Comparison of ENCODE assay signal across 21 cellular contexts in genomic region chr5:4413996-4414395, GRCh38.
DNase-seq lines count a peak whose midpoint lies in the region; ATAC-seq, FAIRE-seq and TF ChIP-seq lines count a peak whose summit lies in the region.
"Had no signal": no experiment of that assay in that cellular context is flagged by ENCODE, and none has a peak within 500 bp of the region (broad histone marks: within the 10 kb centered on the region; RNA-seq: fewer than 3 reads in every experiment).

No MANE protein-coding gene starts in this region.

- H3K27me3 ChIP-seq in GM23248 (replicated peaks; ENCODE audit: insufficient read depth), result no peaks in the 10 kb centered on the region
- H3K27me3 ChIP-seq: BLaER1 treated with 17β-estradiol and CSF1 and Interleukin-3, amounts not matched to agents 10 nM and 100 nM had no signal

- no peaks in the 10 kb centered on the region for H3F3A ChIP-seq in GM23248 (ENCODE audit: insufficient read depth)

- H3K4me1 Mint-ChIP-seq in mesothelial cell of epicardium, result peaks cover 44% of the 10 kb centered on the region
- H3K4me1 Mint-ChIP-seq in activated CD4-positive, alpha-beta T cell treated with anti-CD3 and anti-CD28 coated beads for 36 hours, result no peaks in the 10 kb centered on the region
- H3K4me1 Mint-ChIP-seq: B cell had no signal

- peak overlapping the region; percentile 1 for H3K27ac Mint-ChIP-seq in mesothelial cell of epicardium
- H3K27ac Mint-ChIP-seq in activated CD4-positive, alpha-beta T cell treated with anti-CD3 and anti-CD28 coated beads for 36 hours, result no peak overlapping the region
- H3K27ac Mint-ChIP-seq: B cell; CD8-positive, alpha-beta T cell; HFFc6 had no signal

- peak; percentile 11 for FAIRE-seq in D721Med (lab: Jason Lieb, UNC)
- FAIRE-seq: G401.6, GM12892, GM18507 had no signal

- no peaks in the 10 kb centered on the region for H3K9me3 Mint-ChIP-seq in mesothelial cell of epicardium
- H3K9me3 Mint-ChIP-seq in activated CD4-positive, alpha-beta T cell treated with anti-CD3 and anti-CD28 coated beads for 36 hours (ENCODE audit: low read depth), result peaks cover 12% of the 10 kb centered on the region

- H3K4me1 ChIP-seq in GM23248 (ENCODE audit: insufficient read depth), result no peaks in the 10 kb centered on the region

- H3K9ac ChIP-seq in GM23248, result no peak overlapping the region
- H3K9ac ChIP-seq: BLaER1 treated with 17β-estradiol and CSF1 and Interleukin-3, amounts not matched to agents 10 nM and 100 nM had no signal

- H3K27ac ChIP-seq in GM23248, result no peak overlapping the region
- H3K27ac ChIP-seq: BLaER1 treated with 17β-estradiol and CSF1 and Interleukin-3, amounts not matched to agents 10 nM and 100 nM; HL-60 had no signal

- H3K27me3 Mint-ChIP-seq in mesothelial cell of epicardium (ENCODE audit: low read depth), result peaks cover 9% of the 10 kb centered on the region
- no peaks in the 10 kb centered on the region for H3K27me3 Mint-ChIP-seq in activated CD4-positive, alpha-beta T cell treated with anti-CD3 and anti-CD28 coated beads for 36 hours
- H3K27me3 Mint-ChIP-seq: B cell had no signal

- H2AFZ ChIP-seq in GM23248, result no peak overlapping the region

- H3K4me3 Mint-ChIP-seq in mesothelial cell of epicardium, result no peak overlapping the region
- H3K4me3 Mint-ChIP-seq in activated CD4-positive, alpha-beta T cell treated with anti-CD3 and anti-CD28 coated beads for 36 hours, result no peak overlapping the region
- H3K4me3 Mint-ChIP-seq: B cell; CD8-positive, alpha-beta T cell; HFFc6 had no signal

- DNase-seq in D721Med (ENCODE audit: insufficient read length, low spot score), result no peak
- DNase-seq in GF-D8 (lab: John Stamatoyannopoulos, UW), result peak; percentile 6
- peak; percentile 79 for DNase-seq in OCI-M1 (lab: John Stamatoyannopoulos, UW)
- DNase-seq in mesothelial cell of epicardium (ENCODE audit: low spot score in 2 of 2, unreplicated experiment in 2 of 2), result no peak
- no peak for DNase-seq in GM23248
- DNase-seq in activated CD8-positive, alpha-beta memory T cell treated with anti-CD3 and anti-CD28 coated beads, Interleukin-2, amount 50 U/mL, for 4 hours, result no peak
- no peak for DNase-seq in activated CD4-positive, alpha-beta T cell treated with anti-CD3 and anti-CD28 coated beads for 36 hours
- DNase-seq: Calu3; CD8-positive, alpha-beta T cell; DMS 273 treated with DMSO at 0.1 percent for 48 hours; DMS53; GOT3; H7; HFFc6 had no signal

- intact Hi-C loops in activated CD4-positive, alpha-beta T cell treated with anti-CD3 and anti-CD28 coated beads for 36 hours (cut with DNase I, micrococcal nuclease), result no loop called here

- H3K9me2 ChIP-seq in GM23248 (ENCODE audit: insufficient read depth), result no peaks in the 10 kb centered on the region

- ATAC-seq in activated CD4-positive, alpha-beta T cell treated with anti-CD3 and anti-CD28 coated beads for 36 hours, result no peak
- ATAC-seq: CD8-positive, alpha-beta T cell; HCT116 had no signal

- no peaks in the 10 kb centered on the region for H3K9me3 ChIP-seq in GM23248 (ENCODE audit: low read depth)
- H3K9me3 ChIP-seq: BLaER1 treated with 17β-estradiol and CSF1 and Interleukin-3, amounts not matched to agents 10 nM and 100 nM had no signal

- in situ Hi-C loops in GM23248 (cut with MboI), result no loop called here

- no peak overlapping the region for H3K4me3 ChIP-seq in GM23248
- H3K4me3 ChIP-seq: BLaER1 treated with 17β-estradiol and CSF1 and Interleukin-3, amounts not matched to agents 10 nM and 100 nM had no signal

- no peaks in the 10 kb centered on the region for H3K79me2 ChIP-seq in GM23248 (ENCODE audit: insufficient read depth)

- H3K4me2 ChIP-seq in GM23248 (ENCODE audit: unreplicated experiment), result no peak overlapping the region
- H3K4me2 ChIP-seq: BLaER1 treated with 17β-estradiol and CSF1 and Interleukin-3, amounts not matched to agents 10 nM and 100 nM had no signal

- CTCF ChIA-PET in activated CD4-positive, alpha-beta T cell treated with anti-CD3 and anti-CD28 coated beads for 36 hours (lab: Charles Lee), result no interaction called here

- H4K20me1 ChIP-seq in GM23248 (ENCODE audit: insufficient read depth), result no peaks in the 10 kb centered on the region
- H4K20me1 ChIP-seq: BLaER1 treated with 17β-estradiol and CSF1 and Interleukin-3, amounts not matched to agents 10 nM and 100 nM had no signal

- TF ChIP-seq CTCF in D721Med (IDR thresholded peaks at IDR 0.05; ENCODE audit: insufficient read depth, missing control alignments) (no peak), mesothelial cell of epicardium (IDR thresholded peaks at IDR 0.05; ENCODE audit: unreplicated experiment) (no peak)

- POLR2A ChIA-PET in activated CD4-positive, alpha-beta T cell treated with anti-CD3 and anti-CD28 coated beads for 36 hours (lab: Charles Lee), result no interaction called here

- H3K36me3 ChIP-seq in GM23248 (ENCODE audit: low read depth), result no peaks in the 10 kb centered on the region
- H3K36me3 ChIP-seq: BLaER1 treated with 17β-estradiol and CSF1 and Interleukin-3, amounts not matched to agents 10 nM and 100 nM had no signal

- 54 to 56% methylated on average over 8 of the region's 8 CpGs for WGBS in GM23248 (ENCODE audit: low coverage in 1 of 2, low lambda C conversion rate in 2 of 2, missing lambda C conversion rate in 2 of 2), 2 experiments

- H3K36me3 Mint-ChIP-seq in mesothelial cell of epicardium, result no peaks in the 10 kb centered on the region
- no peaks in the 10 kb centered on the region for H3K36me3 Mint-ChIP-seq in activated CD4-positive, alpha-beta T cell treated with anti-CD3 and anti-CD28 coated beads for 36 hours (ENCODE audit: low read depth)
- H3K36me3 Mint-ChIP-seq: CD8-positive, alpha-beta T cell had no signal

Comparison
In these comparisons a context has a peak if more than half of its experiments do, and no peak if none do; other contexts are left out.
1. DNase-seq: peak in GF-D8 (single experiment) and OCI-M1 (single experiment); none in D721Med (single experiment), mesothelial cell of epicardium (0 of 2), GM23248 (single experiment), activated CD8-positive, alpha-beta memory T cell treated with anti-CD3 and anti-CD28 coated beads, Interleukin-2, amount 50 U/mL, for 4 hours (single experiment) and activated CD4-positive, alpha-beta T cell treated with anti-CD3 and anti-CD28 coated beads for 36 hours (single experiment).